In the genomic region with DNA sequence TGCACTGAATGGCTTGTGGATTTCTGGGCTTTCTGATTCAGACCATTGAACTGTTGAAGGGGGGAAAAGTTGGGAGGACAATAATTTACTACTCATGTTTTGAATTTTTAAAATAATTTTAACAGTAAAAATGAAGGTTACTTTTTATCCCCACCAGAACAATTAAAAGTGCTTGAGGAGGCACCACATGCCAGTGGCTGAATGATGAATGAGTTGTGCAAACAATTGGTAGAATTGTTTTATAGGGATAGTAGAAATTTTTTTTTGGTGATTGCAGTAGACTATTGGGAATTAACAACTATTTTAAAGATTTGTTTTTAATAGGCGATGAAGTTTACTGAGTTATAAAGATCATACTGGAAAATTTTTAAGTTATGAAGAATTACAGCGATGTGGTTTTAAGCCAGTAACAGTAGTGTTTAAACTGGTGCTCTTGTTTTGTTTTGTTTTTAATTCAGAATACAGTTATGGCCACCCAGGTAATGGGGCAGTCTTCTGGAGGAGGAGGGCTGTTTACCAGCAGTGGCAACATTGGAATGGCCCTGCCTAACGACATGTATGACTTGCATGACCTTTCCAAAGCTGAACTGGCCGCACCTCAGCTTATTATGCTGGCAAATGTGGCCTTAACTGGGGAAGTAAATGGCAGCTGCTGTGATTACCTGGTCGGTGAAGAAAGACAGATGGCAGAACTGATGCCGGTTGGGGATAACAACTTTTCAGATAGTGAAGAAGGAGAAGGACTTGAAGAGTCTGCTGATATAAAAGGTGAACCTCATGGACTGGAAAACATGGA, we compare ENCODE assay signal across 8 cellular contexts. TPM values are rescaled to one million over a fixed set of nuclear protein-coding genes. Genes with fewer than 3 reads are reported as not detected.
DNase-seq lines count a peak whose midpoint lies in the region; ATAC-seq and TF ChIP-seq lines count a peak whose summit lies in the region.

No MANE protein-coding gene starts in this region.

- TF ChIP-seq CTCF in cardiac fibroblast (IDR thresholded peaks at IDR 0.05; ENCODE audit: low read depth, low read length) (no peak), gastroesophageal sphincter (IDR thresholded peaks at IDR 0.05) (no peak), CD14-positive monocyte (IDR thresholded peaks at IDR 0.05) (no peak)

- peaks cover 2 to 23% (median 6%) of the 10 kb centered on the region in 3 donors for H3K36me3 Mint-ChIP-seq in naive thymus-derived CD8-positive, alpha-beta T cell
- H3K36me3 Mint-ChIP-seq in CD14-positive monocyte: peaks cover 8 to 26% of the 10 kb centered on the region in 2 donors

- H3K4me1 ChIP-seq in BLaER1 treated with 17β-estradiol and CSF1 and Interleukin-3, amounts not matched to agents 10 nM and 100 nM: peaks cover 46 to 72% (median 61%) of the 10 kb centered on the region in 10 experiments
- H3K4me1 ChIP-seq in gastroesophageal sphincter: peaks cover 0 to 70% (median 11%) of the 10 kb centered on the region in 3 donors

- intact Hi-C loops in CD14-positive monocyte (cut with micrococcal nuclease): no loop called here

- peak overlapping the region; percentile 79 to 97 (median 87) for H3K4me2 ChIP-seq in BLaER1 treated with 17β-estradiol and CSF1 and Interleukin-3, amounts not matched to agents 10 nM and 100 nM

- H3K27me3 Mint-ChIP-seq in naive thymus-derived CD8-positive, alpha-beta T cell: no peaks in the 10 kb centered on the region
- no peaks in the 10 kb centered on the region for H3K27me3 Mint-ChIP-seq in CD14-positive monocyte (ENCODE audit: low read depth in 3 of 3)

- H3K36me3 ChIP-seq in BLaER1 treated with 17β-estradiol and CSF1 and Interleukin-3, amounts not matched to agents 10 nM and 100 nM: peaks cover 33 to 49% (median 47%) of the 10 kb centered on the region in 11 experiments
- no peaks in the 10 kb centered on the region for H3K36me3 ChIP-seq in gastroesophageal sphincter

- ATAC-seq in naive thymus-derived CD8-positive, alpha-beta T cell: no peak
- ATAC-seq in GM18858 (IDR thresholded peaks at IDR 0.05; ENCODE audit: unreplicated experiment) (no peak), gastroesophageal sphincter (no peak)

- no peaks in the 10 kb centered on the region for H3K27me3 ChIP-seq in BLaER1 treated with 17β-estradiol and CSF1 and Interleukin-3, amounts not matched to agents 10 nM and 100 nM
- H3K27me3 ChIP-seq in gastroesophageal sphincter: no peaks in the 10 kb centered on the region

- TF ChIP-seq POLR2A in gastroesophageal sphincter (IDR thresholded peaks at IDR 0.05): no peak

- DNase-seq in Jurkat, Clone E6-1 (ENCODE audit: low read depth, low spot score): no peak
- DNase-seq in cardiac fibroblast (ENCODE audit: low read depth in 2 of 2): no peak
- DNase-seq in naive thymus-derived CD8-positive, alpha-beta T cell: no peak
- DNase-seq in NCI-H1694 treated with DMSO at 0.1 percent for 48 hours (lab: John Stamatoyannopoulos, UW): no peak
- DNase-seq in CD14-positive monocyte (ENCODE audit: low spot score): no peak

- peak overlapping the region; percentile 93 to 99 (median 97) for H3K4me3 Mint-ChIP-seq in naive thymus-derived CD8-positive, alpha-beta T cell
- peak overlapping the region in 1 of 2 donors; percentile 98 for H3K4me3 Mint-ChIP-seq in CD14-positive monocyte

- peak overlapping the region; percentile 74 to 97 (median 90) for H3K4me3 ChIP-seq in BLaER1 treated with 17β-estradiol and CSF1 and Interleukin-3, amounts not matched to agents 10 nM and 100 nM
- H3K4me3 ChIP-seq in Jurkat, Clone E6-1 (ENCODE audit: low read length): peak overlapping the region; percentile 84
- peak overlapping the region; percentile 92 to 96 for H3K4me3 ChIP-seq in cardiac fibroblast (replicated peaks in 1 of 2; ENCODE audit: low read depth in 2 of 2, low read length in 2 of 2)
- H3K4me3 ChIP-seq in gastroesophageal sphincter: peak overlapping the region in 1 of 2 donors; percentile 90

- no peaks in the 10 kb centered on the region for H3K9me3 Mint-ChIP-seq in naive thymus-derived CD8-positive, alpha-beta T cell
- H3K9me3 Mint-ChIP-seq in CD14-positive monocyte: no peaks in the 10 kb centered on the region

- no peaks in the 10 kb centered on the region for H3K9me3 ChIP-seq in BLaER1 treated with 17β-estradiol and CSF1 and Interleukin-3, amounts not matched to agents 10 nM and 100 nM (replicated peaks in 1 of 11)
- no peaks in the 10 kb centered on the region for H3K9me3 ChIP-seq in gastroesophageal sphincter

- POLR2A ChIA-PET in naive thymus-derived CD8-positive, alpha-beta T cell (lab: Charles Lee): interaction anchor here (1.3 to 5.7 kb wide), 2 partner anchors 67 to 474 kb away, joined by 3 to 154 read pairs; partner anchors contain the start of genes NOA1, PAICS and POLR2B

- WGBS in gastroesophageal sphincter (ENCODE audit: low coverage in 1 of 2), 2 donors: 38 to 45% methylated on average over 4 to 5 of the region's 6 CpGs

- H3K27ac Mint-ChIP-seq in naive thymus-derived CD8-positive, alpha-beta T cell: peak overlapping the region; percentile 49 to 98 (median 96)
- peak overlapping the region in 3 of 7 donors; percentile 47 to 95 (median 86) for H3K27ac Mint-ChIP-seq in CD14-positive monocyte

- peak overlapping the region; percentile 88 to 99 (median 96) for H3K9ac ChIP-seq in BLaER1 treated with 17β-estradiol and CSF1 and Interleukin-3, amounts not matched to agents 10 nM and 100 nM

- no peak for TF ChIP-seq EP300 in gastroesophageal sphincter (IDR thresholded peaks at IDR 0.05)

- H3K4me1 Mint-ChIP-seq in naive thymus-derived CD8-positive, alpha-beta T cell: peaks cover 16 to 70% (median 56%) of the 10 kb centered on the region in 4 donors
- peaks cover 51% of the 10 kb centered on the region for H3K4me1 Mint-ChIP-seq in CD14-positive monocyte

- H4K20me1 ChIP-seq in BLaER1 treated with 17β-estradiol and CSF1 and Interleukin-3, amounts not matched to agents 10 nM and 100 nM: peaks cover 49 to 70% (median 56%) of the 10 kb centered on the region in 11 experiments; a peak in 21 of 22 replicates

- peak overlapping the region; percentile 76 to 99 (median 96); a peak in 20 of 22 replicates for H3K27ac ChIP-seq in BLaER1 treated with 17β-estradiol and CSF1 and Interleukin-3, amounts not matched to agents 10 nM and 100 nM
- H3K27ac ChIP-seq in gastroesophageal sphincter: peak overlapping the region in 1 of 4 donors; percentile 95

RNA-seq across cellular contexts. Expression of gene REST, which starts 2.7 kb away (rescaled TPM):
- polyA plus RNA-seq in Jurkat, Clone E6-1 (2012; ENCODE audit: insufficient read depth, insufficient read length): 7.3 TPM
- total RNA-seq in naive thymus-derived CD8-positive, alpha-beta T cell: 10 to 100 TPM; 77.6 to 80.4 TPM
- polyA plus RNA-seq in naive thymus-derived CD8-positive, alpha-beta T cell: 100 to 1,000 TPM; 139 to 155 (median 149) TPM
- total RNA-seq in gastroesophageal sphincter: 10 to 100 TPM; 32.8 to 41.1 (median 39.5) TPM
- polyA plus RNA-seq in CD14-positive monocyte: 10 to 100 TPM; 44.2 to 71.2 TPM
